12 cellular contexts compared by ENCODE assay signal in genomic region chr3:195698325-195699147, GRCh38. TPM values are rescaled to one million over a fixed set of nuclear protein-coding genes. Genes with fewer than 3 reads are reported as not detected.
A peak's percentile ranks its signal among the peaks of the same experiment; 100 is the strongest.
DNase-seq lines count a peak whose midpoint lies in the region; ATAC-seq, FAIRE-seq and TF ChIP-seq lines count a peak whose summit lies in the region.
"Had no signal": no experiment of that assay in that cellular context is flagged by ENCODE, and none has a peak within 500 bp of the region (broad histone marks: within the 10 kb centered on the region; RNA-seq: fewer than 3 reads in every experiment).

No MANE protein-coding gene starts in this region.

- no peak overlapping the region for H3K9ac ChIP-seq in kidney (ENCODE audit: low read length in 2 of 2)

- TF ChIP-seq CTCF in PC-9 (conservative IDR thresholded peaks at IDR 0.05) (0 out of 2 replicates have a peak, but pooled peaks have one; percentile 15), gastrocnemius medialis (IDR thresholded peaks at IDR 0.05 in 4 of 5, conservative IDR thresholded peaks at IDR 0.05 in 1 of 5) (no peak), BE2C (IDR thresholded peaks at IDR 0.05; ENCODE audit: low read depth, low read length) (no peak), kidney (IDR thresholded peaks at IDR 0.05; ENCODE audit: borderline replicate concordance, extremely low read depth, insufficient read depth) (no peak)

- intact Hi-C loops in PC-9 (cut with micrococcal nuclease; ENCODE audit: unreplicated experiment) (loop anchor here (1.0 kb wide), 3 partner anchors 18 to 123 kb away; partner anchors contain the start of gene MUC20), gastrocnemius medialis (cut with DNase I; ENCODE audit: low total_unique reads) (no loop called here), kidney (cut with DNase I) (no loop called here)

- POLR2A ChIA-PET in PC-9 (lab: Charles Lee; ENCODE audit: unreplicated experiment): no interaction called here

- CTCF ChIA-PET in PC-9 (lab: Charles Lee): interaction anchor here (0.6 kb wide), 1 partner anchor 18 kb away, joined by 5 read pairs; no protein-coding TSS in a partner anchor

- H3K4me3 ChIP-seq in PC-9 (peak overlapping the region; percentile 1; the same call in 1 of the 2 replicates), gastrocnemius medialis (no peak overlapping the region), BE2C (ENCODE audit: low read depth, low read length) (no peak overlapping the region), kidney (ENCODE audit: low read length in 2 of 2) (no peak overlapping the region)
- H3K4me3 ChIP-seq: hepatocyte had no signal

- H3K27ac ChIP-seq in PC-9 (peak overlapping the region; percentile 90), epithelial cell of prostate (peak overlapping the region; percentile 22), gastrocnemius medialis (peak overlapping the region in 3 of 4 donors; percentile 9 to 58 (median 15)), kidney (ENCODE audit: low read depth in 2 of 2, low read length in 2 of 2) (no peak overlapping the region)
- H3K27ac ChIP-seq: hepatocyte had no signal

- peaks cover 39% of the 10 kb centered on the region for H3K4me1 ChIP-seq in PC-9 (replicated peaks; ENCODE audit: insufficient read depth)
- peaks cover 0 to 10% of the 10 kb centered on the region in 2 donors for H3K4me1 ChIP-seq in gastrocnemius medialis
- H3K4me1 ChIP-seq in BE2C: no peaks in the 10 kb centered on the region
- no peaks in the 10 kb centered on the region for H3K4me1 ChIP-seq in kidney (ENCODE audit: control insufficient read depth in 1 of 2, insufficient read depth in 1 of 2, low read depth in 1 of 2, low read length in 2 of 2)

- H3K36me3 ChIP-seq in PC-9 (ENCODE audit: low read depth): peaks cover 20% of the 10 kb centered on the region
- H3K36me3 ChIP-seq in gastrocnemius medialis: peaks cover 0 to 35% of the 10 kb centered on the region in 2 donors
- peaks cover 5% of the 10 kb centered on the region; the same call in 1 of the 2 replicates for H3K36me3 ChIP-seq in BE2C
- H3K36me3 ChIP-seq in kidney (ENCODE audit: control insufficient read depth in 1 of 2, insufficient read depth in 2 of 2, low read length in 2 of 2): peaks cover 7 to 33% of the 10 kb centered on the region in 2 donors

- in situ Hi-C loops in gastrocnemius medialis (cut with MboI; ENCODE audit: low sequenced_read_pairs in 4 of 4): loop anchor here in 1 of 4 donors (25.0 kb wide), 1 partner anchor 264 kb away; no protein-coding TSS in a partner anchor

- no peak overlapping the region for H2AFZ ChIP-seq in PC-9
- H2AFZ ChIP-seq: hepatocyte had no signal

- H3K9me3 ChIP-seq in PC-9 (ENCODE audit: insufficient read depth, low read depth): no peaks in the 10 kb centered on the region
- no peaks in the 10 kb centered on the region for H3K9me3 ChIP-seq in gastrocnemius medialis
- H3K9me3 ChIP-seq in BE2C: no peaks in the 10 kb centered on the region
- no peaks in the 10 kb centered on the region for H3K9me3 ChIP-seq in kidney (ENCODE audit: control insufficient read depth in 1 of 2, low read length in 2 of 2)

- H4K20me1 ChIP-seq in PC-9 (ENCODE audit: insufficient read depth): no peaks in the 10 kb centered on the region

- H3K79me2 ChIP-seq in PC-9 (ENCODE audit: low read depth): no peaks in the 10 kb centered on the region
- H3K79me2 ChIP-seq: hepatocyte had no signal

- no peaks in the 10 kb centered on the region for H3K9me2 ChIP-seq in PC-9 (ENCODE audit: insufficient read depth)

- peaks cover 80% of the 10 kb centered on the region for H3F3A ChIP-seq in PC-9 (ENCODE audit: insufficient read depth, low read depth)

- ATAC-seq in gastrocnemius medialis: no peak

- no peak for FAIRE-seq in kidney (lab: Jason Lieb, UNC)

- DNase-seq in ELF-1 (ENCODE audit: low read depth, low spot score) (peak; percentile 89), PC-9 (peak; percentile 70 to 96), epithelial cell of prostate (ENCODE audit: low read depth, low spot score) (no peak), gastrocnemius medialis (no peak), BE2C (no peak), NCI-H2107 (lab: John Stamatoyannopoulos, UW) (no peak), kidney (no peak), Kasumi-1 (lab: John Stamatoyannopoulos, UW) (no peak)
- DNase-seq: activated CD4-positive, alpha-beta T cell treated with anti-CD3 and anti-CD28 coated beads for 4 hours; activated naive CD4-positive, alpha-beta T cell treated with anti-CD3 and anti-CD28 coated beads, Interleukin-2, amount 50 U/mL, for 16 hours; NCI-H1930 had no signal

- TF ChIP-seq POLR2A in gastrocnemius medialis (IDR thresholded peaks at IDR 0.05): no peak

- TSS peak; percentile 32 for BruUV-seq in PC-9 (replicated peaks; lab: Mats Ljungman, UMichigan)

- peak overlapping the region; percentile 60 for H3K4me2 ChIP-seq in PC-9
- H3K4me2 ChIP-seq: hepatocyte had no signal

- no peaks in the 10 kb centered on the region for H3K27me3 ChIP-seq in PC-9 (ENCODE audit: insufficient read depth, low read depth)
- H3K27me3 ChIP-seq in gastrocnemius medialis: no peaks in the 10 kb centered on the region
- no peaks in the 10 kb centered on the region for H3K27me3 ChIP-seq in BE2C
- H3K27me3 ChIP-seq: hepatocyte had no signal

RNA-seq across cellular contexts. Expression of gene MUC20, which starts 22.2 kb away (rescaled TPM):
- total RNA-seq in PC-9 (2021): 98.1 and 176 TPM in 2 replicates
- 1 to 10 TPM; 1.5 to 7.0 (median 3.2) TPM for total RNA-seq in gastrocnemius medialis
- not detected for polyA plus RNA-seq in BE2C (2012; ENCODE audit: insufficient read depth, insufficient read length, low read depth)
- 42.6 TPM for total RNA-seq in kidney
- polyA plus RNA-seq in kidney (ENCODE audit: insufficient read depth, low read depth, low replicate concordance): 53.3 TPM

Comparison
In these comparisons a context has a peak if more than half of its experiments do, and no peak if none do; other contexts are left out.
1. DNase-seq: peak in ELF-1 (single experiment) and PC-9 (2 of 2); none in epithelial cell of prostate (single experiment), gastrocnemius medialis (0 of 2), BE2C (single experiment), NCI-H2107 (single experiment), kidney (single experiment) and Kasumi-1 (0 of 2).
2. H3K27ac ChIP-seq: peak in PC-9 (single experiment), epithelial cell of prostate (single experiment) and gastrocnemius medialis (3 of 4); none in kidney (0 of 2).